Comparison of ENCODE assay signal across 8 cellular contexts in genomic region chr7:13265271-13265670, GRCh38.
"Had no signal": no experiment of that assay in that cellular context is flagged by ENCODE, and none has a peak within 500 bp of the region (broad histone marks: within the 10 kb centered on the region; RNA-seq: fewer than 3 reads in every experiment).

No MANE protein-coding gene starts in this region.

- FAIRE-seq: H1, HTR-8/SVneo had no signal

- H2AFZ ChIP-seq: GM23338 had no signal

- H3K4me2 ChIP-seq: GM23338 had no signal

- ATAC-seq: GM23338, HCT116 had no signal

- DNase-seq: H7, HFFc6, KG1 had no signal

- H3K4me3 ChIP-seq: GM23338, HAP-1 had no signal

- H3K36me3 ChIP-seq: HAP-1 had no signal

- H3K9me3 ChIP-seq: HAP-1 had no signal
